ENCODE assay signal across 25 cellular contexts in genomic region chr1:87466621-87467020, GRCh38.
"Had no signal": no experiment of that assay in that cellular context is flagged by ENCODE, and none has a peak within 500 bp of the region (broad histone marks: within the 10 kb centered on the region; RNA-seq: fewer than 3 reads in every experiment).

No MANE protein-coding gene starts in this region.

- H3K4me1 ChIP-seq: colonic mucosa, esophagus squamous epithelium, foreskin keratinocyte had no signal

- H3K27ac ChIP-seq: colonic mucosa, coronary artery, dorsolateral prefrontal cortex, epithelial cell of prostate, esophagus muscularis mucosa, esophagus squamous epithelium, foreskin keratinocyte, gastrocnemius medialis, gastroesophageal sphincter, heart left ventricle, heart right ventricle had no signal

- ATAC-seq: effector memory CD8-positive, alpha-beta T cell; esophagus mucosa; foreskin keratinocyte; gastrocnemius medialis; gastroesophageal sphincter; heart left ventricle; heart right ventricle had no signal

- H3K27me3 ChIP-seq: colonic mucosa, dorsolateral prefrontal cortex, esophagus muscularis mucosa, esophagus squamous epithelium, gastrocnemius medialis, gastroesophageal sphincter, heart left ventricle, heart right ventricle had no signal

- H3K36me3 ChIP-seq: colonic mucosa, esophagus muscularis mucosa, esophagus squamous epithelium, gastrocnemius medialis, gastroesophageal sphincter, heart left ventricle, heart right ventricle had no signal

- H3K9me3 Mint-ChIP-seq: dendritic cell treated with granulocyte-macrophage colony-stimulating factor and Interleukin-4, amounts not matched to agents 40 ng/mL and 50 ng/mL, for 4 days; effector memory CD8-positive, alpha-beta T cell had no signal

- H3K27me3 Mint-ChIP-seq: dendritic cell treated with granulocyte-macrophage colony-stimulating factor and Interleukin-4, amounts not matched to agents 40 ng/mL and 50 ng/mL, for 4 days had no signal

- H3K27ac Mint-ChIP-seq: dendritic cell treated with granulocyte-macrophage colony-stimulating factor and Interleukin-4, amounts not matched to agents 40 ng/mL and 50 ng/mL, for 4 days; effector memory CD8-positive, alpha-beta T cell; endodermal cell had no signal

- H3K4me3 Mint-ChIP-seq: dendritic cell treated with granulocyte-macrophage colony-stimulating factor and Interleukin-4, amounts not matched to agents 40 ng/mL and 50 ng/mL, for 4 days; effector memory CD8-positive, alpha-beta T cell; endodermal cell had no signal

- H3K9me3 ChIP-seq: colonic mucosa, esophagus muscularis mucosa, esophagus squamous epithelium, gastrocnemius medialis, gastroesophageal sphincter, heart left ventricle, heart right ventricle had no signal

- H3K4me3 ChIP-seq: colonic mucosa, coronary artery, dorsolateral prefrontal cortex, esophagus muscularis mucosa, esophagus squamous epithelium, gastrocnemius medialis, gastroesophageal sphincter, heart left ventricle, heart right ventricle had no signal

- DNase-seq: colonic mucosa; cortex of kidney; dermis blood vessel endothelial cell; dorsolateral prefrontal cortex; effector CD4-positive, alpha-beta T cell; effector CD8-positive, alpha-beta T cell; effector memory CD4-positive, alpha-beta T cell; effector memory CD8-positive, alpha-beta T cell; endodermal cell; erythroblast; esophagus squamous epithelium; foreskin fibroblast; foreskin keratinocyte; foreskin melanocyte; gastrocnemius medialis; glutamatergic neuron; head of caudate nucleus; heart left ventricle; heart right ventricle had no signal
